In the genomic region with DNA sequence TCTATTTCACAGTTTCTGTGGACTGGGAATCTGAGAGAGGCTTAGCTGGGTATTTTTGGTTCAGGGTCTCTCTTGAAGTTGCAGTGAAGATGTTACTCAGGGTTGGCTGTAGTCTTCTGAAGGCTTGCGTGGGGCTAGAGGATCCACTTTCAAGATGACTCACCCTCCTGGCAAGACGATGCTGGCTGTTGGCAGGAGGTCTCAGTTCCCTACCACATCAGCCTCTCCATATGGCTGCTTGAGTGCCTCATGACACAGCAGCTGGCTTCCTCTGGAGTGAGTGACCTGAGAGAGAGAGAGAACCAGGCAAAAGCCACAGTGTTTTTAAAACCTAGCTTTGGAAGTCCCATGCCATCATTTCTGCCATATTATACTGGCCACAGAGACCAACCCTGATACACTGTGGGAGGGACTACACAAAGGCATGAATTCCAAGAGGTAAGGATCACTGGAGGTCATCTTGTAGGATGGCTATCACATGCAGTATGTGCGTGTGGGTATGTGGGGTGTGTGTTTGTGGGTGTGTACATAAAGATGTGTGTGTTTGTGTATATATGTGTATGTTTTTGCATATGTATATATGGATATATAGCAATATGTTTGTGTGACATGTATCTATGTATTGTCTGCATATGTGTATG, we compare ENCODE assay signal across 8 cellular contexts. TPM values are rescaled to one million over a fixed set of nuclear protein-coding genes. Genes with fewer than 3 reads are reported as not detected.
DNase-seq lines count a peak whose midpoint lies in the region; ATAC-seq and TF ChIP-seq lines count a peak whose summit lies in the region.

No MANE protein-coding gene starts in this region.

- peak; percentile 93 for DNase-seq in A172 (ENCODE audit: low spot score)
- DNase-seq in NOMO-1 treated with dmso at 0.1 percent for 144 hours (lab: John Stamatoyannopoulos, UW; ENCODE audit: unreplicated experiment): peak; percentile 68
- peak; percentile 98 for DNase-seq in fibroblast of mammary gland (ENCODE audit: low read depth)
- no peak for DNase-seq in stimulated activated naive CD8-positive, alpha-beta T cell treated with anti-CD3 and anti-CD28 coated beads, Interleukin-15, Interleukin-2, amounts not matched to agents 100 U/mL and 50 U/mL, for 24 hours
- DNase-seq in activated CD4-positive, alpha-beta T cell treated with anti-CD3 and anti-CD28 coated beads for 4 hours: no peak
- DNase-seq in spleen: no peak

- intact Hi-C loops in spleen (cut with DNase I; ENCODE audit: low total_unique reads): no loop called here

- no peak overlapping the region for H3K27ac ChIP-seq in spleen

- ATAC-seq in GM18870 (IDR thresholded peaks at IDR 0.05; ENCODE audit: unreplicated experiment) (peak; percentile 90), HG03095 (IDR thresholded peaks at IDR 0.05; ENCODE audit: unreplicated experiment) (peak; percentile 68)
- ATAC-seq in stimulated activated naive CD8-positive, alpha-beta T cell treated with anti-CD3 and anti-CD28 coated beads, Interleukin-15, Interleukin-2, amounts not matched to agents 100 U/mL and 50 U/mL, for 24 hours: peak; percentile 74

- H3K4me1 ChIP-seq in spleen: peaks cover 0 to 13% (median 10%) of the 10 kb centered on the region in 6 donors

- TF ChIP-seq POLR2A in spleen (IDR thresholded peaks at IDR 0.05): no peak

- peaks cover 0 to 26% (median 13%) of the 10 kb centered on the region in 7 donors for H3K27me3 ChIP-seq in spleen (replicated peaks in 1 of 7)

- no peaks in the 10 kb centered on the region for H3K9me3 ChIP-seq in spleen

- H3K4me3 ChIP-seq in fibroblast of mammary gland (ENCODE audit: control insufficient read depth, low read depth, low read length): no peak overlapping the region
- H3K4me3 ChIP-seq in spleen: no peak overlapping the region

- TF ChIP-seq CTCF in fibroblast of mammary gland (conservative IDR thresholded peaks at IDR 0.05; ENCODE audit: control insufficient read depth, insufficient read depth, low read depth, low read length) (no peak), spleen (IDR thresholded peaks at IDR 0.05 in 8 of 11, conservative IDR thresholded peaks at IDR 0.05 in 3 of 11) (no peak)

- WGBS in spleen, 5 donors: 38 to 48% (median 43%) methylated on average over 3 of the region's 3 CpGs

- peaks cover 0 to 9% (median 0%) of the 10 kb centered on the region in 6 donors for H3K36me3 ChIP-seq in spleen

RNA-seq across cellular contexts. Expression of gene DNPEP, which starts 25.1 kb away (rescaled TPM):
- total RNA-seq in A172 (2014; rRNA removed; shearing (Covaris generic)): 81.7 and 91.5 TPM in 2 replicates
- total RNA-seq in spleen: 10 to 100 TPM; 46.7 to 65.8 (median 59.2) TPM
- polyA plus RNA-seq in spleen: 10 to 100 TPM; 74.4 to 92.8 (median 91.7) TPM

RNA-seq across cellular contexts. Expression of gene RESP18, which starts 30.1 kb away (rescaled TPM):
- total RNA-seq in A172 (2014; rRNA removed; shearing (Covaris generic)): not detected in 2 replicates
- under 1 TPM in 1 of 7 donors, not detected in 6; 0.83 TPM for total RNA-seq in spleen
- not detected for polyA plus RNA-seq in spleen

RNA-seq across cellular contexts. Expression of gene PTPRN, which starts 53.4 kb away (rescaled TPM):
- total RNA-seq in A172 (2014; rRNA removed; shearing (Covaris generic)): 19.3 and 31.5 TPM in 2 replicates
- not detected for total RNA-seq in spleen
- under 1 TPM in 2 of 3 donors, not detected in 1; 0.06 to 0.12 TPM for polyA plus RNA-seq in spleen

RNA-seq across cellular contexts. Expression of gene DES, which starts 55.5 kb away (rescaled TPM):
- 30.0 and 34.5 TPM in 2 replicates for total RNA-seq in A172 (2014; rRNA removed; shearing (Covaris generic))
- 10 to 100 TPM in 3 of 7 donors, 1 to 10 TPM in 4; 4.3 to 18.1 (median 8.3) TPM for total RNA-seq in spleen
- polyA plus RNA-seq in spleen: 10 to 100 TPM; 10.8 to 24.7 (median 14.1) TPM

Comparison
In these comparisons a context has a peak if more than half of its experiments do, and no peak if none do; other contexts are left out.
1. DNase-seq: peak in A172 (single experiment), NOMO-1 treated with dmso at 0.1 percent for 144 hours (single experiment) and fibroblast of mammary gland (single experiment); none in stimulated activated naive CD8-positive, alpha-beta T cell treated with anti-CD3 and anti-CD28 coated beads, Interleukin-15, Interleukin-2, amounts not matched to agents 100 U/mL and 50 U/mL, for 24 hours (single experiment), activated CD4-positive, alpha-beta T cell treated with anti-CD3 and anti-CD28 coated beads for 4 hours (0 of 2) and spleen (single experiment).
2. RNA of gene PTPRN, which starts 53.4 kb away (total RNA-seq): 19.3 to 31.5 TPM in A172; not detected in spleen; every median in the first group is over 10 times any median in the second.
3. Peak in every context shown above with its lines, with median percentiles within 50 percentile points of each other: ATAC-seq.